ENCODE assay signal across 8 cellular contexts in genomic region chr6:151240036-151240685, GRCh38. TPM values are rescaled to one million over a fixed set of nuclear protein-coding genes. Genes with fewer than 3 reads are reported as not detected.
DNase-seq lines count a peak whose midpoint lies in the region; ATAC-seq and FAIRE-seq lines count a peak whose summit lies in the region.

No MANE protein-coding gene starts in this region.

- FAIRE-seq in G401.6 (lab: Jason Lieb, UNC): peak; percentile 64

- H3K9ac ChIP-seq in mucosa of stomach (ENCODE audit: low read length) (peak overlapping the region; percentile 34), subcutaneous abdominal adipose tissue (ENCODE audit: low read length in 5 of 5) (peak overlapping the region in 4 of 5 donors; percentile 41 to 64 (median 64))

- H3K27ac ChIP-seq in subcutaneous abdominal adipose tissue (ENCODE audit: low read depth, low read length): peak overlapping the region; percentile 60

- DNase-seq in MG63 (peak; percentile 59), fibroblast of gingiva (ENCODE audit: low read depth) (peak; percentile 87)
- DNase-seq in activated CD8-positive, alpha-beta memory T cell treated with anti-CD3 and anti-CD28 coated beads for 48 hours (ENCODE audit: low read depth in 2 of 3, low spot score in 2 of 3): peak in 2 of 3 experiments; percentile 13 to 22

- H3K27me3 ChIP-seq in MG63: peaks cover 7% of the 10 kb centered on the region
- H3K27me3 ChIP-seq in mucosa of stomach (ENCODE audit: control insufficient read depth, insufficient read depth, low read length): peaks cover 24% of the 10 kb centered on the region
- H3K27me3 ChIP-seq in subcutaneous abdominal adipose tissue (ENCODE audit: control insufficient read depth in 5 of 5, insufficient read depth in 4 of 5, low read length in 5 of 5): no peaks in the 10 kb centered on the region

- ATAC-seq in HG02798 (IDR thresholded peaks at IDR 0.05; ENCODE audit: poor library complexity, unreplicated experiment) (no peak), HG02840 (IDR thresholded peaks at IDR 0.05; ENCODE audit: low FRiP score, unreplicated experiment) (no peak)

- peak overlapping the region; percentile 55 for H3K4me3 ChIP-seq in MG63
- H3K4me3 ChIP-seq in mucosa of stomach (ENCODE audit: low read length): no peak overlapping the region
- peak overlapping the region; percentile 63 to 87 (median 73) for H3K4me3 ChIP-seq in subcutaneous abdominal adipose tissue (ENCODE audit: low read depth in 1 of 5, low read length in 5 of 5)

- H3K4me1 ChIP-seq in mucosa of stomach (ENCODE audit: control insufficient read depth, insufficient read depth, low read length): no peaks in the 10 kb centered on the region
- H3K4me1 ChIP-seq in subcutaneous abdominal adipose tissue (ENCODE audit: control insufficient read depth in 5 of 5, insufficient read depth in 5 of 5, low read length in 5 of 5): peaks cover 2 to 32% (median 28%) of the 10 kb centered on the region in 5 donors

- H3K9me3 ChIP-seq in MG63 (no peaks in the 10 kb centered on the region), mucosa of stomach (ENCODE audit: control insufficient read depth, low read length) (no peaks in the 10 kb centered on the region), subcutaneous abdominal adipose tissue (ENCODE audit: control insufficient read depth in 5 of 5, low read length in 5 of 5) (no peaks in the 10 kb centered on the region)

- H3K36me3 ChIP-seq in MG63 (no peaks in the 10 kb centered on the region), mucosa of stomach (ENCODE audit: control insufficient read depth, insufficient read depth, low read length) (no peaks in the 10 kb centered on the region), subcutaneous abdominal adipose tissue (ENCODE audit: control insufficient read depth in 5 of 5, insufficient read depth in 5 of 5, low read length in 5 of 5) (no peaks in the 10 kb centered on the region)

RNA-seq across cellular contexts. Expression of gene AKAP12, which starts 0.4 kb away (rescaled TPM):
- 5.7 and 7.9 TPM in 2 replicates for total RNA-seq in MG63 (2014; rRNA removed; shearing (Covaris generic); ENCODE audit: low replicate concordance)

Comparison
In these comparisons a context has a peak if more than half of its experiments do, and no peak if none do; other contexts are left out.
1. DNase-seq: peak in every context shown above with its lines; median percentile 87 in fibroblast of gingiva; 59 in MG63; 18 in activated CD8-positive, alpha-beta memory T cell treated with anti-CD3 and anti-CD28 coated beads for 48 hours.